1 cellular context compared by ENCODE assay signal in genomic region chr11:20065040-20065805, GRCh38.
TF ChIP-seq lines count a peak whose summit lies in the region.

No MANE protein-coding gene starts in this region.

TF ChIP-seq in IMR-90, 13 proteins besides CTCF, POLR2A, EP300 and RAD21 (continued from another document):
- no peak for TF ChIP-seq MXI1 (IDR thresholded peaks at IDR 0.05; ENCODE audit: borderline replicate concordance, low read depth, low read length)
TF ChIP-seq in IMR-90: peak in this region for 0.
